10 cellular contexts compared by ENCODE assay signal in genomic region chr20:53070714-53071392, GRCh38.
A peak's percentile ranks its signal among the peaks of the same experiment; 100 is the strongest.
DNase-seq lines count a peak whose midpoint lies in the region; ATAC-seq and TF ChIP-seq lines count a peak whose summit lies in the region.
"Had no signal": no experiment of that assay in that cellular context is flagged by ENCODE, and none has a peak within 500 bp of the region (broad histone marks: within the 10 kb centered on the region; RNA-seq: fewer than 3 reads in every experiment).

No MANE protein-coding gene starts in this region.

- TF ChIP-seq EP300 in SK-N-SH (IDR thresholded peaks at IDR 0.05; ENCODE audit: borderline replicate concordance in 1 of 2, low read depth in 1 of 2, low read length in 1 of 2), result no peak

- TF ChIP-seq CTCF in SK-N-SH (IDR thresholded peaks at IDR 0.05) (no peak), body of pancreas (IDR thresholded peaks at IDR 0.05) (no peak)

- H3F3A ChIP-seq in SK-N-SH (replicated peaks; ENCODE audit: insufficient read depth), result no peaks in the 10 kb centered on the region

- intact Hi-C loops in body of pancreas (cut with DNase I), result no loop called here

- CTCF ChIA-PET in SK-N-SH (lab: Yijun Ruan, JAX), result interaction anchor here (1.3 kb wide), 1 partner anchor 12 kb away, joined by 3 read pairs; no protein-coding TSS in a partner anchor

- no peak overlapping the region for H3K4me2 ChIP-seq in SK-N-SH

- H3K27ac ChIP-seq in SK-N-SH (ENCODE audit: low read depth in 2 of 2, low read length in 1 of 2) (no peak overlapping the region), body of pancreas (no peak overlapping the region)
- H3K27ac ChIP-seq: coronary artery had no signal

- no peaks in the 10 kb centered on the region for H3K79me2 ChIP-seq in SK-N-SH (ENCODE audit: insufficient read depth)

- no peaks in the 10 kb centered on the region for H3K9me2 ChIP-seq in SK-N-SH

- no peaks in the 10 kb centered on the region for H3K36me3 ChIP-seq in SK-N-SH (replicated peaks in 1 of 2; ENCODE audit: control insufficient read depth in 1 of 2, insufficient read depth in 2 of 2, low read length in 1 of 2)
- no peaks in the 10 kb centered on the region for H3K36me3 ChIP-seq in body of pancreas (replicated peaks in 1 of 2; ENCODE audit: insufficient read depth in 1 of 2, low read depth in 2 of 2)

- H4K20me1 ChIP-seq in SK-N-SH (ENCODE audit: insufficient read depth), result no peaks in the 10 kb centered on the region

- peak overlapping the region; percentile 69 for H3K4me3 Mint-ChIP-seq in activated T-helper 17 cell treated with anti-CD3 and anti-CD28 coated beads, Interleukin-2, amount 50 U/mL, for 72 hours
- peak overlapping the region; percentile 43 for H3K4me3 Mint-ChIP-seq in memory B cell

- H3K4me1 Mint-ChIP-seq in activated T-helper 17 cell treated with anti-CD3 and anti-CD28 coated beads, Interleukin-2, amount 50 U/mL, for 72 hours, result peaks cover 31% of the 10 kb centered on the region
- H3K4me1 Mint-ChIP-seq in memory B cell, result peaks cover 13% of the 10 kb centered on the region

- H3K9me3 Mint-ChIP-seq in activated T-helper 17 cell treated with anti-CD3 and anti-CD28 coated beads, Interleukin-2, amount 50 U/mL, for 72 hours, result peaks cover 4% of the 10 kb centered on the region
- peaks cover 11% of the 10 kb centered on the region for H3K9me3 Mint-ChIP-seq in memory B cell

- no peak for TF ChIP-seq POLR2A in body of pancreas (IDR thresholded peaks at IDR 0.05)

- H3K9me3 ChIP-seq in SK-N-SH, result no peaks in the 10 kb centered on the region
- H3K9me3 ChIP-seq in body of pancreas, result peaks cover 0 to 10% (median 0%) of the 10 kb centered on the region in 3 donors

- H3K27ac Mint-ChIP-seq in activated T-helper 17 cell treated with anti-CD3 and anti-CD28 coated beads, Interleukin-2, amount 50 U/mL, for 72 hours, result peak overlapping the region; percentile 90
- no peak overlapping the region for H3K27ac Mint-ChIP-seq in memory B cell

- DNase-seq in stimulated activated CD4-positive, alpha-beta T cell treated with anti-CD3 and anti-CD28 coated beads, Interleukin-15, amount 100 ng/mL, for 24 hours, result peak; percentile 42
- DNase-seq in stimulated activated CD4-positive, alpha-beta T cell treated with anti-CD3 and anti-CD28 coated beads, Interleukin-12 subunit alpha, Interleukin-12 subunit beta, amount 100 ng/mL, for 4 hours, result no peak
- no peak for DNase-seq in memory B cell (ENCODE audit: low spot score in 2 of 2)
- no peak for DNase-seq in SKM-1 treated with dmso at 0.1 percent for 144 hours (lab: John Stamatoyannopoulos, UW; ENCODE audit: unreplicated experiment)
- DNase-seq in SK-N-SH, result no peak
- no peak for DNase-seq in body of pancreas
- DNase-seq: C1 segment of cervical spinal cord had no signal

- peaks cover 27% of the 10 kb centered on the region for H3K36me3 Mint-ChIP-seq in activated T-helper 17 cell treated with anti-CD3 and anti-CD28 coated beads, Interleukin-2, amount 50 U/mL, for 72 hours (ENCODE audit: low read depth)
- H3K36me3 Mint-ChIP-seq in memory B cell, result peaks cover 6% of the 10 kb centered on the region

- H3K27me3 ChIP-seq in SK-N-SH (ENCODE audit: insufficient read depth), result no peaks in the 10 kb centered on the region
- no peaks in the 10 kb centered on the region for H3K27me3 ChIP-seq in body of pancreas

- no peak for TF ChIP-seq RAD21 in SK-N-SH (IDR thresholded peaks at IDR 0.05; ENCODE audit: low read length)

- ATAC-seq in activated T-helper 17 cell treated with anti-CD3 and anti-CD28 coated beads, Interleukin-2, amount 50 U/mL, for 72 hours (replicated peaks), result peak; percentile 75
- peak; percentile 56 for ATAC-seq in memory B cell (ENCODE audit: low read depth)
- no peak for ATAC-seq in HG02678 (IDR thresholded peaks at IDR 0.05; ENCODE audit: unreplicated experiment)
- no peak for ATAC-seq in body of pancreas

- H3K4me1 ChIP-seq in SK-N-SH (ENCODE audit: control insufficient read depth in 1 of 2, insufficient read depth in 2 of 2, low read depth in 1 of 2, low read length in 1 of 2), result no peaks in the 10 kb centered on the region; a peak in 2 of 4 replicates
- no peaks in the 10 kb centered on the region for H3K4me1 ChIP-seq in body of pancreas

- WGBS in SK-N-SH (ENCODE audit: low lambda C conversion rate), result 48% methylated on average over 8 of the region's 8 CpGs
- 44 to 50% methylated on average over 8 of the region's 8 CpGs for WGBS in body of pancreas, 2 donors

- H3K27me3 Mint-ChIP-seq in activated T-helper 17 cell treated with anti-CD3 and anti-CD28 coated beads, Interleukin-2, amount 50 U/mL, for 72 hours, result peaks cover 8% of the 10 kb centered on the region
- H3K27me3 Mint-ChIP-seq in memory B cell, result peaks cover 12% of the 10 kb centered on the region

- H3K9ac ChIP-seq in SK-N-SH, result no peak overlapping the region

- H3K4me3 ChIP-seq in SK-N-SH (ENCODE audit: low read depth in 2 of 2, low read length in 1 of 2) (no peak overlapping the region), body of pancreas (no peak overlapping the region)
- H3K4me3 ChIP-seq: coronary artery had no signal

- H2AFZ ChIP-seq in SK-N-SH (ENCODE audit: low read depth), result no peak overlapping the region

- POLR2A ChIA-PET in SK-N-SH (lab: Yijun Ruan, JAX), result no interaction called here

TF ChIP-seq in SK-N-SH, 30 proteins besides CTCF, POLR2A, EP300 and RAD21:
- TF ChIP-seq NRF1 (IDR thresholded peaks at IDR 0.05; ENCODE audit: low read depth, low read length) (no peak), SMC3 (IDR thresholded peaks at IDR 0.05; ENCODE audit: low read depth, low read length) (no peak), TCF12 (IDR thresholded peaks at IDR 0.05) (no peak), PBX3 (IDR thresholded peaks at IDR 0.05) (no peak), MEF2A (IDR thresholded peaks at IDR 0.05; ENCODE audit: borderline replicate concordance, low read depth) (no peak), YY1 (IDR thresholded peaks at IDR 0.05; ENCODE audit: low read depth) (no peak), NFIC (IDR thresholded peaks at IDR 0.05; ENCODE audit: borderline replicate concordance) (no peak), FOXM1 (IDR thresholded peaks at IDR 0.05; ENCODE audit: low read depth) (no peak), RFX5 (IDR thresholded peaks at IDR 0.05; ENCODE audit: low read length) (no peak), TEAD4 (IDR thresholded peaks at IDR 0.05; ENCODE audit: borderline replicate concordance, insufficient read depth) (no peak), IRF3 (IDR thresholded peaks at IDR 0.05; ENCODE audit: low read depth, low read length) (no peak), MXI1 (IDR thresholded peaks at IDR 0.05; ENCODE audit: low read depth, low read length) (no peak), JUND (IDR thresholded peaks at IDR 0.05) (no peak), USF2 (IDR thresholded peaks at IDR 0.05; ENCODE audit: borderline replicate concordance, low read depth, low read length) (no peak), RCOR1 (IDR thresholded peaks at IDR 0.05; ENCODE audit: low read length) (no peak), ZBTB33 (IDR thresholded peaks at IDR 0.05; ENCODE audit: borderline replicate concordance, low read depth) (no peak), TAF1 (IDR thresholded peaks at IDR 0.05; ENCODE audit: borderline replicate concordance, low read depth, low read length) (no peak)

Comparison
In these comparisons a context has a peak if more than half of its experiments do, and no peak if none do; other contexts are left out.
1. ATAC-seq: peak in activated T-helper 17 cell treated with anti-CD3 and anti-CD28 coated beads, Interleukin-2, amount 50 U/mL, for 72 hours (single experiment) and memory B cell (single experiment); none in HG02678 (single experiment) and body of pancreas (single experiment).